Comparison of ENCODE assay signal across 1 cellular context in genomic region chr16:28297784-28298510, GRCh38.
TF ChIP-seq lines count a peak whose summit lies in the region.

No MANE protein-coding gene starts in this region.

TF ChIP-seq in neural cell, 6 proteins besides CTCF, POLR2A, EP300 and RAD21 (continued from another document):
- TF ChIP-seq REST (IDR thresholded peaks at IDR 0.05; ENCODE audit: borderline replicate concordance) (no peak), EZH2 (IDR thresholded peaks at IDR 0.05; ENCODE audit: borderline replicate concordance, insufficient read depth, low read length, poor library complexity, severe bottlenecking) (no peak)
